12 cellular contexts compared by ENCODE assay signal in the genomic region with DNA sequence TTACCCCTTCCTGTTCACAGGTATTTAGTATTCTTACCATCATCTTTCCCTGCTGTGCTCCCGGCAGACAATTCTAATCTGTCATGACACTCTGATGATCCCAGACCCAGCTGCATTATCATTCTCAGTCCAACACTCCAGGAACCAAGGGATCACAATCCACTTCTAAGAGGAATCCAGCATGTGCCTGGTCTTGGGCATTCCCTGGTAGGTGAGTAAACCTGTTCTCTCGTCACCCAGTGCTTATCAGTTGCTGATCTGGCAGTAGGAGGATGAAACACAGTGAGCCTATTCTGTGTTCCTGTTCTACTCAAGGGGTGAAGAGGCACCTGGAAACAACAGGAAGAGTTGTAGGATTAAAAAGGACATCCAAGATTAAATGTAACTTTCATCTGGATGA. TPM values are rescaled to one million over a fixed set of nuclear protein-coding genes. Genes with fewer than 3 reads are reported as not detected.
DNase-seq lines count a peak whose midpoint lies in the region; ATAC-seq and TF ChIP-seq lines count a peak whose summit lies in the region.
"Had no signal": no experiment of that assay in that cellular context is flagged by ENCODE, and none has a peak within 500 bp of the region (broad histone marks: within the 10 kb centered on the region; RNA-seq: fewer than 3 reads in every experiment).

No MANE protein-coding gene starts in this region.

- H2BK120ac ChIP-seq in trophoblast cell (ENCODE audit: insufficient read depth, low read length, poor library complexity), result no peak overlapping the region

- no peak overlapping the region for H2AFZ ChIP-seq in trophoblast cell (ENCODE audit: insufficient read depth, low read length, poor library complexity)

- H3K36me3 Mint-ChIP-seq in Caco-2 (ENCODE audit: insufficient read depth, unreplicated experiment), result no peaks in the 10 kb centered on the region

- H3K9me3 Mint-ChIP-seq in Caco-2 (ENCODE audit: unreplicated experiment), result no peaks in the 10 kb centered on the region

- H4K91ac ChIP-seq in trophoblast cell (ENCODE audit: low read depth, low read length), result no peak overlapping the region

- H3K9ac ChIP-seq in trophoblast cell (ENCODE audit: low read length), result no peak overlapping the region

- CTCF ChIA-PET in Caco-2 (lab: Charles Lee), result no interaction called here

- no peak overlapping the region for H3K14ac ChIP-seq in trophoblast cell (ENCODE audit: low read length)

- H3K18ac ChIP-seq in trophoblast cell (ENCODE audit: low read length), result no peak overlapping the region

- no peak overlapping the region for H2BK12ac ChIP-seq in trophoblast cell (ENCODE audit: low read length)

- no peak overlapping the region for H3K4me3 ChIP-seq in Caco-2 (ENCODE audit: low read depth, low read length)
- H3K4me3 ChIP-seq in coronary artery, result no peak overlapping the region
- H3K4me3 ChIP-seq in trophoblast cell (ENCODE audit: low read depth, low read length), result no peak overlapping the region
- H3K4me3 ChIP-seq: HAP-1, SJSA1 had no signal

- BruUV-seq in Caco-2 (replicated peaks; lab: Mats Ljungman, UMichigan), result no TSS peak

- ATAC-seq in activated CD4-positive, CD25-positive, alpha-beta regulatory T cell treated with anti-CD3 and anti-CD28 coated beads, Interleukin-2, amount 50 U/mL, for 24 hours, result no peak
- ATAC-seq in HG03045 (IDR thresholded peaks at IDR 0.05; ENCODE audit: unreplicated experiment), result no peak

- H3K9me3 ChIP-seq in Caco-2 (no peaks in the 10 kb centered on the region), KOPT-K1 (ENCODE audit: insufficient read depth, low read length, poor library complexity, severe bottlenecking) (no peaks in the 10 kb centered on the region), trophoblast cell (ENCODE audit: insufficient read depth, low read depth, low read length) (peaks cover 6% of the 10 kb centered on the region)
- H3K9me3 ChIP-seq: HAP-1, SJSA1 had no signal

- no peak overlapping the region for H3K4me2 ChIP-seq in trophoblast cell (ENCODE audit: low read length)

- H3K36me3 ChIP-seq in Caco-2 (ENCODE audit: control insufficient read depth, insufficient read depth, low read length), result no peaks in the 10 kb centered on the region
- no peaks in the 10 kb centered on the region for H3K36me3 ChIP-seq in KOPT-K1 (ENCODE audit: insufficient read depth, low read length)
- H3K36me3 ChIP-seq in trophoblast cell (ENCODE audit: control insufficient read depth in 1 of 2, insufficient read depth in 2 of 2, low read length in 2 of 2), result no peaks in the 10 kb centered on the region
- H3K36me3 ChIP-seq: HAP-1, SJSA1 had no signal

- H3K4me1 ChIP-seq in Caco-2 (peaks cover 20% of the 10 kb centered on the region), trophoblast cell (ENCODE audit: control insufficient read depth in 1 of 2, insufficient read depth in 2 of 2, low read length in 2 of 2) (peaks cover 9 to 10% of the 10 kb centered on the region in 2 experiments)
- H3K4me1 ChIP-seq: HAP-1, SJSA1 had no signal

- intact Hi-C loops in Caco-2 (cut with micrococcal nuclease; ENCODE audit: unreplicated experiment), result no loop called here

- H3K4ac ChIP-seq in trophoblast cell (ENCODE audit: low read depth, low read length), result no peak overlapping the region

- DNase-seq in Caco-2 (no peak), coronary artery (ENCODE audit: low spot score) (peak; percentile 53), trophoblast cell (peak; percentile 64 to 71), NCI-H146 treated with DMSO at 0.1 percent for 48 hours (lab: John Stamatoyannopoulos, UW; ENCODE audit: unreplicated experiment) (no peak)
- DNase-seq: NCI-H1048, NCI-H345, NCI-H69 had no signal

- peaks cover 2% of the 10 kb centered on the region for H3K27me3 ChIP-seq in Caco-2 (replicated peaks; ENCODE audit: control insufficient read depth, insufficient read depth, low read length)
- H3K27me3 ChIP-seq in trophoblast cell (ENCODE audit: insufficient read depth, low read length), result no peaks in the 10 kb centered on the region

- no peak overlapping the region for H4K8ac ChIP-seq in trophoblast cell (ENCODE audit: low read depth, low read length)

- POLR2A ChIA-PET in Caco-2 (lab: Charles Lee), result no interaction called here

- peak overlapping the region; percentile 29 for H3K27ac Mint-ChIP-seq in Caco-2 (ENCODE audit: unreplicated experiment)

- TF ChIP-seq CTCF in Caco-2 (IDR thresholded peaks at IDR 0.05; ENCODE audit: insufficient read depth in 1 of 2, low read depth in 1 of 2, low read length in 1 of 2, severe bottlenecking in 1 of 2, unreplicated experiment in 1 of 2) (no peak), coronary artery (IDR thresholded peaks at IDR 0.05) (no peak)

- no peak overlapping the region for H2AK5ac ChIP-seq in trophoblast cell (ENCODE audit: low read length)

- H4K12ac ChIP-seq in trophoblast cell (ENCODE audit: low read depth, low read length), result no peak overlapping the region

- no peaks in the 10 kb centered on the region for H3K27me3 Mint-ChIP-seq in Caco-2 (ENCODE audit: insufficient read depth, unreplicated experiment)

- WGBS in trophoblast cell (ENCODE audit: extremely low coverage, insufficient coverage, insufficient read length), result no CpG with 5 or more reads among the region's 2 CpGs

- H3K27ac ChIP-seq in KOPT-K1 (ENCODE audit: low read depth, low read length, poor library complexity, severe bottlenecking) (peak overlapping the region; percentile 31), coronary artery (no peak overlapping the region), trophoblast cell (ENCODE audit: low read depth, low read length) (no peak overlapping the region)
- H3K27ac ChIP-seq: SJSA1 had no signal

- peaks cover 3% of the 10 kb centered on the region for H3K79me1 ChIP-seq in trophoblast cell (ENCODE audit: low read length)

- no peaks in the 10 kb centered on the region for H3K79me2 ChIP-seq in trophoblast cell (ENCODE audit: control insufficient read depth, insufficient read depth, low read length, poor library complexity)

- no peak overlapping the region for H3K4me3 Mint-ChIP-seq in Caco-2 (ENCODE audit: unreplicated experiment)

- H3K23ac ChIP-seq in trophoblast cell (ENCODE audit: low read length), result no peak overlapping the region

- H2BK5ac ChIP-seq in trophoblast cell (ENCODE audit: low read depth, low read length, poor library complexity), result no peak overlapping the region

- H3K4me1 Mint-ChIP-seq in Caco-2 (ENCODE audit: low read depth, unreplicated experiment), result peaks cover 23% of the 10 kb centered on the region

RNA-seq across cellular contexts. Expression of gene DMBT1, which starts 1.3 kb away (rescaled TPM):
- total RNA-seq in Caco-2 (2022), result not detected in 2 replicates
- polyA plus RNA-seq in trophoblast cell (2013), result 0.07 TPM in 2 replicates
- total RNA-seq: SJSA1 had no signal

Comparison
In these comparisons a context has a peak if more than half of its experiments do, and no peak if none do; other contexts are left out.
1. DNase-seq: peak in coronary artery (single experiment) and trophoblast cell (2 of 2); none in Caco-2 (0 of 2) and NCI-H146 treated with DMSO at 0.1 percent for 48 hours (single experiment).